Comparison of ENCODE assay signal across 13 cellular contexts in the genomic region with DNA sequence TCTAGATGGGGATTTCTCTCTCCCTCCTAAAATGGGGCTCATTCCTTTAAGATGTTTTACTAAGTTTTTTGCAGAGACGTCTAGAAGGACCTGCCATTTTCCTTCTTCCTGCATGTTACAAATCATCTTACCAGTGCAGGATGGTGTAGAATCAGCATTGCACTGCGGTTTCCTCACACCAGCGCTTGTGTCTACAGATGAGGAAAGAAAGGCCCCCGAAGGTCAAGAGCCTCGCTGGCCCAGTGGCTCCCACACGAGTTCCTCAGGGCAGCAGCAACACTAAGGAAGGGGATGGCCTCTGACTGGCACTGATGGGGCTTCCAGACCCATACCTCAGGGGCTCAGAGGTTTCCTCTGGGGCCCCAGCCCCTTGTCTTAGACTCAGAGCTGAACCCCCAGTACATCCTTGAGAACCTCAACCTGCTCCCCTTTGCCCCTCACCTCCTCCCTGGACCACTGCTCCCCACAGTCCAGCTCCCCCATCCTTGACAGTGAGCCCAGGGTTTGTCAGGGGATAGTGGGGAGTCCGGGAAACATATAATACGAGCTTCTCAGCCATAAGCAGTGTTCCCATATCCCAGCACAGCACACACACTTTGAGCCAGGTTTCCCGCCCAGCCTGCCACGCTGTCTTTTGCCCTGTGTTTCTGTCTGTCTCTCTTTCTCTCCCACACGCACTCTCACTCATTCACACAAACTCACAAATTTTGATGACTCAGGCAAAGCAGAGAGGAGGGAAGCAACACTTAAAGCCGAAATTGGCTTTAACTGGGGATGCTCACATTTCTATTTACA. TPM values are rescaled to one million over a fixed set of nuclear protein-coding genes. Genes with fewer than 3 reads are reported as not detected.
DNase-seq lines count a peak whose midpoint lies in the region; ATAC-seq and TF ChIP-seq lines count a peak whose summit lies in the region.
"Had no signal": no experiment of that assay in that cellular context is flagged by ENCODE, and none has a peak within 500 bp of the region (broad histone marks: within the 10 kb centered on the region; RNA-seq: fewer than 3 reads in every experiment).

No MANE protein-coding gene starts in this region.

- WGBS in endodermal cell (ENCODE audit: insufficient coverage in 1 of 2, insufficient read length in 1 of 2), 2 experiments, result 85 to 91% methylated on average over 8 to 12 of the region's 12 CpGs

- H3K27me3 Mint-ChIP-seq in activated T-cell treated with anti-CD3 and anti-CD28 coated beads, Interleukin-2, amount 50 U/mL, for 24 hours, result no peaks in the 10 kb centered on the region
- no peaks in the 10 kb centered on the region for H3K27me3 Mint-ChIP-seq in endodermal cell (ENCODE audit: insufficient read depth)
- H3K27me3 Mint-ChIP-seq in stimulated activated naive B cell treated with anti-CD40 and anti-IgM and Interleukin-4, amounts not matched to agents 10 μg/mL and 1 μg/mL and 100 μg/mL, for 72 hours, result no peaks in the 10 kb centered on the region

- H3K9me3 ChIP-seq in endodermal cell (ENCODE audit: control insufficient read depth, low read length) (no peaks in the 10 kb centered on the region), uterus (no peaks in the 10 kb centered on the region)
- H3K9me3 ChIP-seq: stomach had no signal

- ATAC-seq in stimulated activated naive B cell treated with anti-CD40 and anti-IgM and Interleukin-4, amounts not matched to agents 10 μg/mL and 1 μg/mL and 100 μg/mL, for 72 hours (replicated peaks), result no peak
- ATAC-seq: PC-3 had no signal

- H3K4me3 ChIP-seq in endodermal cell (ENCODE audit: low read length) (no peak overlapping the region), uterus (no peak overlapping the region)
- H3K4me3 ChIP-seq: stomach had no signal

- H3K27ac Mint-ChIP-seq in activated T-cell treated with anti-CD3 and anti-CD28 coated beads, Interleukin-2, amount 50 U/mL, for 24 hours, result peak overlapping the region; percentile 80
- H3K27ac Mint-ChIP-seq in endodermal cell, result peak overlapping the region; percentile 8
- peak overlapping the region; percentile 93 for H3K27ac Mint-ChIP-seq in stimulated activated naive B cell treated with anti-CD40 and anti-IgM and Interleukin-4, amounts not matched to agents 10 μg/mL and 1 μg/mL and 100 μg/mL, for 72 hours

- no peak for TF ChIP-seq POLR2A in uterus (IDR thresholded peaks at IDR 0.05)

- H3K27me3 ChIP-seq in endodermal cell (ENCODE audit: control insufficient read depth, insufficient read depth, low read length, poor library complexity, severe bottlenecking) (no peaks in the 10 kb centered on the region), uterus (no peaks in the 10 kb centered on the region)
- H3K27me3 ChIP-seq: stomach had no signal

- H3K36me3 ChIP-seq in endodermal cell (ENCODE audit: control insufficient read depth, insufficient read depth, low read length) (no peaks in the 10 kb centered on the region), uterus (no peaks in the 10 kb centered on the region)
- H3K36me3 ChIP-seq: stomach had no signal

- H3K9ac ChIP-seq in endodermal cell (ENCODE audit: extremely low read depth, low read length, poor library complexity, severe bottlenecking), result no peak overlapping the region

- TF ChIP-seq CTCF in RWPE1 (conservative IDR thresholded peaks at IDR 0.05; ENCODE audit: low read depth) (no peak), endodermal cell (conservative IDR thresholded peaks at IDR 0.05) (no peak), uterus (IDR thresholded peaks at IDR 0.05) (no peak)

- H3K4me3 Mint-ChIP-seq in activated T-cell treated with anti-CD3 and anti-CD28 coated beads, Interleukin-2, amount 50 U/mL, for 24 hours, result peak overlapping the region; percentile 23
- H3K4me3 Mint-ChIP-seq in endodermal cell, result no peak overlapping the region
- H3K4me3 Mint-ChIP-seq in stimulated activated naive B cell treated with anti-CD40 and anti-IgM and Interleukin-4, amounts not matched to agents 10 μg/mL and 1 μg/mL and 100 μg/mL, for 72 hours, result peak overlapping the region; percentile 41 to 75
- H3K4me3 Mint-ChIP-seq: neural crest cell had no signal

- intact Hi-C loops in uterus (cut with DNase I; ENCODE audit: low total_unique reads), result no loop called here
- intact Hi-C loops in posterior vena cava (cut with DNase I), result no loop called here

- H3K36me3 Mint-ChIP-seq in activated T-cell treated with anti-CD3 and anti-CD28 coated beads, Interleukin-2, amount 50 U/mL, for 24 hours (ENCODE audit: low read depth), result no peaks in the 10 kb centered on the region
- no peaks in the 10 kb centered on the region for H3K36me3 Mint-ChIP-seq in endodermal cell (ENCODE audit: low read depth)
- peaks cover 2 to 3% of the 10 kb centered on the region in 2 donors for H3K36me3 Mint-ChIP-seq in stimulated activated naive B cell treated with anti-CD40 and anti-IgM and Interleukin-4, amounts not matched to agents 10 μg/mL and 1 μg/mL and 100 μg/mL, for 72 hours

- peaks cover 2% of the 10 kb centered on the region for H3K9me3 Mint-ChIP-seq in activated T-cell treated with anti-CD3 and anti-CD28 coated beads, Interleukin-2, amount 50 U/mL, for 24 hours
- H3K9me3 Mint-ChIP-seq in endodermal cell, result no peaks in the 10 kb centered on the region
- peaks cover 0 to 3% of the 10 kb centered on the region in 2 donors for H3K9me3 Mint-ChIP-seq in stimulated activated naive B cell treated with anti-CD40 and anti-IgM and Interleukin-4, amounts not matched to agents 10 μg/mL and 1 μg/mL and 100 μg/mL, for 72 hours
- H3K9me3 Mint-ChIP-seq: neural crest cell had no signal

- peaks cover 14% of the 10 kb centered on the region for H3K4me1 ChIP-seq in endodermal cell (ENCODE audit: control insufficient read depth, insufficient read depth, low read length)
- no peaks in the 10 kb centered on the region for H3K4me1 ChIP-seq in uterus

- POLR2A ChIA-PET in RWPE1 (lab: Yijun Ruan, JAX; ENCODE audit: low non-redundant PET), result no interaction called here

- H3K27ac ChIP-seq in RWPE1 (0 out of 2 replicates have a peak overlapping the region, but pooled peaks have one; percentile 7), endodermal cell (ENCODE audit: low read depth, low read length) (no peak overlapping the region), uterus (no peak overlapping the region)

- peak; percentile 52 for DNase-seq in activated T-cell treated with anti-CD3 and anti-CD28 coated beads, Interleukin-2, amount 50 U/mL, for 24 hours
- DNase-seq in activated T-cell treated with anti-CD3 and anti-CD28 coated beads for 4 hours (no peak), RWPE1 (ENCODE audit: low spot score) (no peak), endodermal cell (no peak), uterus (no peak), posterior vena cava (ENCODE audit: low spot score) (no peak), HUDEP-2 (lab: John Stamatoyannopoulos, UW; ENCODE audit: unreplicated experiment in 76 of 76) (no peak)
- no peak for DNase-seq in stimulated activated naive B cell treated with anti-CD40 and anti-IgM and Interleukin-4, amounts not matched to agents 10 μg/mL and 1 μg/mL and 100 μg/mL, for 72 hours
- DNase-seq: GOT3, NCI-H2171, PC-3, stomach had no signal

- CTCF ChIA-PET in RWPE1 (lab: Yijun Ruan, JAX), result no interaction called here

- H3K4me1 Mint-ChIP-seq in activated T-cell treated with anti-CD3 and anti-CD28 coated beads, Interleukin-2, amount 50 U/mL, for 24 hours (ENCODE audit: low read depth), result peaks cover 62% of the 10 kb centered on the region
- H3K4me1 Mint-ChIP-seq in endodermal cell, result peaks cover 31% of the 10 kb centered on the region
- peaks cover 38 to 59% of the 10 kb centered on the region in 2 donors for H3K4me1 Mint-ChIP-seq in stimulated activated naive B cell treated with anti-CD40 and anti-IgM and Interleukin-4, amounts not matched to agents 10 μg/mL and 1 μg/mL and 100 μg/mL, for 72 hours

RNA-seq across cellular contexts. Expression of gene ZFP36L2, which starts 29.4 kb away (rescaled TPM):
- total RNA-seq in endodermal cell (100 to 1,000 TPM in 1 of 2 donors, 10 to 100 TPM in 1; 77.1 to 114 TPM), uterus (100 to 1,000 TPM in 1 of 4 donors, 10 to 100 TPM in 3; 18.2 to 209 (median 67.2) TPM), posterior vena cava (100 to 1,000 TPM; 123 to 148 TPM)
- polyA plus RNA-seq in endodermal cell (2013, experiment 1 of 2), result 59.2 TPM
- polyA plus RNA-seq in endodermal cell (2013, experiment 2 of 2), result 48.7 TPM

Comparison
In these comparisons a context has a peak if more than half of its experiments do, and no peak if none do; other contexts are left out.
1. H3K27ac Mint-ChIP-seq: peak in every context shown above with its lines; median percentile 93 in stimulated activated naive B cell treated with anti-CD40 and anti-IgM and Interleukin-4, amounts not matched to agents 10 μg/mL and 1 μg/mL and 100 μg/mL, for 72 hours; 80 in activated T-cell treated with anti-CD3 and anti-CD28 coated beads, Interleukin-2, amount 50 U/mL, for 24 hours; 8 in endodermal cell.